ENCODE assay signal across 8 cellular contexts in genomic region chr13:45310341-45311138, GRCh38. TPM values are rescaled to one million over a fixed set of nuclear protein-coding genes. Genes with fewer than 3 reads are reported as not detected.
DNase-seq lines count a peak whose midpoint lies in the region; ATAC-seq, FAIRE-seq and TF ChIP-seq lines count a peak whose summit lies in the region.

No MANE protein-coding gene starts in this region.

- H3K4me3 Mint-ChIP-seq in activated CD8-positive, alpha-beta T cell treated with anti-CD3 and anti-CD28 coated beads for 36 hours = peak overlapping the region; percentile 76

- TF ChIP-seq CTCF in right atrium auricular region (IDR thresholded peaks at IDR 0.05) (no peak), kidney epithelial cell (IDR thresholded peaks at IDR 0.05; ENCODE audit: insufficient read depth, low read length, poor library complexity, severe bottlenecking) (no peak), upper lobe of right lung (IDR thresholded peaks at IDR 0.05) (no peak), pancreas (IDR thresholded peaks at IDR 0.05) (no peak)
- no peak for TF ChIP-seq CTCF in activated CD8-positive, alpha-beta T cell treated with anti-CD3 and anti-CD28 coated beads for 36 hours (IDR thresholded peaks at IDR 0.05)

- peaks cover 0 to 16% of the 10 kb centered on the region in 2 donors for H3K4me1 ChIP-seq in right atrium auricular region
- peaks cover 10% of the 10 kb centered on the region for H3K4me1 ChIP-seq in upper lobe of right lung
- peaks cover 0 to 8% (median 0%) of the 10 kb centered on the region in 3 donors for H3K4me1 ChIP-seq in pancreas

- H3K27ac ChIP-seq in right atrium auricular region = no peak overlapping the region
- H3K27ac ChIP-seq in upper lobe of right lung = no peak overlapping the region
- H3K27ac ChIP-seq in pancreas = no peak overlapping the region

- H3K27ac Mint-ChIP-seq in activated CD8-positive, alpha-beta T cell treated with anti-CD3 and anti-CD28 coated beads for 36 hours = no peak overlapping the region

- no peaks in the 10 kb centered on the region for H3K36me3 Mint-ChIP-seq in activated CD8-positive, alpha-beta T cell treated with anti-CD3 and anti-CD28 coated beads for 36 hours (ENCODE audit: low read depth)

- intact Hi-C loops in Right ventricle myocardium inferior (cut with DNase I) = loop anchor here (2.0 kb wide), 1 partner anchor 30 kb away; the partner anchor contains the start of gene TPT1
- intact Hi-C loops in activated CD8-positive, alpha-beta T cell treated with anti-CD3 and anti-CD28 coated beads for 36 hours (cut with micrococcal nuclease) = no loop called here
- intact Hi-C loops in upper lobe of right lung (cut with DNase I) = loop anchor here (10.0 kb wide), 1 partner anchor 256 kb away; no protein-coding TSS in a partner anchor
- intact Hi-C loops in pancreas (cut with DNase I) = no loop called here

- FAIRE-seq in pancreas (lab: Jason Lieb, UNC) = no peak

- H3K36me3 ChIP-seq in right atrium auricular region = no peaks in the 10 kb centered on the region
- no peaks in the 10 kb centered on the region for H3K36me3 ChIP-seq in kidney epithelial cell (ENCODE audit: control insufficient read depth, insufficient read depth, low read length)
- H3K36me3 ChIP-seq in upper lobe of right lung = no peaks in the 10 kb centered on the region
- no peaks in the 10 kb centered on the region for H3K36me3 ChIP-seq in pancreas

- no peaks in the 10 kb centered on the region for H3K9me3 ChIP-seq in right atrium auricular region
- no peaks in the 10 kb centered on the region for H3K9me3 ChIP-seq in upper lobe of right lung
- H3K9me3 ChIP-seq in pancreas = no peaks in the 10 kb centered on the region

- H3K9me3 Mint-ChIP-seq in activated CD8-positive, alpha-beta T cell treated with anti-CD3 and anti-CD28 coated beads for 36 hours = no peaks in the 10 kb centered on the region

- WGBS in pancreas, 2 donors = 10 to 11% methylated on average over 15 of the region's 15 CpGs

- ATAC-seq in Right ventricle myocardium inferior (no peak), upper lobe of right lung (no peak), GM21526 (IDR thresholded peaks at IDR 0.05; ENCODE audit: low FRiP score, unreplicated experiment) (no peak), pancreas (no peak)
- ATAC-seq in activated CD8-positive, alpha-beta T cell treated with anti-CD3 and anti-CD28 coated beads for 36 hours = peak; percentile 10

- peaks cover 19% of the 10 kb centered on the region for H3K4me1 Mint-ChIP-seq in activated CD8-positive, alpha-beta T cell treated with anti-CD3 and anti-CD28 coated beads for 36 hours (ENCODE audit: low read depth)

- peak overlapping the region; percentile 39 to 55 for H3K4me3 ChIP-seq in right atrium auricular region
- peak overlapping the region; percentile 39 for H3K4me3 ChIP-seq in kidney epithelial cell (ENCODE audit: low read depth, low read length)
- H3K4me3 ChIP-seq in upper lobe of right lung = peak overlapping the region; percentile 54
- H3K4me3 ChIP-seq in pancreas = peak overlapping the region in 2 of 4 donors; percentile 31 to 45

- peaks cover 17% of the 10 kb centered on the region for H3K27me3 Mint-ChIP-seq in activated CD8-positive, alpha-beta T cell treated with anti-CD3 and anti-CD28 coated beads for 36 hours

- POLR2A ChIA-PET in activated CD8-positive, alpha-beta T cell treated with anti-CD3 and anti-CD28 coated beads for 36 hours (lab: Charles Lee) = no interaction called here

- no peak for DNase-seq in right atrium auricular region (ENCODE audit: low spot score)
- no peak for DNase-seq in Right ventricle myocardium inferior (ENCODE audit: missing footprints)
- DNase-seq in activated CD8-positive, alpha-beta T cell treated with anti-CD3 and anti-CD28 coated beads for 36 hours = no peak
- no peak for DNase-seq in kidney epithelial cell (ENCODE audit: low read depth)
- DNase-seq in upper lobe of right lung = no peak
- no peak for DNase-seq in NCI-H128 (lab: John Stamatoyannopoulos, UW; ENCODE audit: unreplicated experiment)
- no peak for DNase-seq in pancreas

- no peaks in the 10 kb centered on the region for H3K27me3 ChIP-seq in right atrium auricular region
- H3K27me3 ChIP-seq in kidney epithelial cell (ENCODE audit: control insufficient read depth, insufficient read depth, low read length) = no peaks in the 10 kb centered on the region
- H3K27me3 ChIP-seq in upper lobe of right lung = no peaks in the 10 kb centered on the region
- H3K27me3 ChIP-seq in pancreas = no peaks in the 10 kb centered on the region

- CTCF ChIA-PET in activated CD8-positive, alpha-beta T cell treated with anti-CD3 and anti-CD28 coated beads for 36 hours (lab: Charles Lee) = interaction anchor here (0.6 to 5.1 kb wide), 17 partner anchors 10 to 721 kb away, joined by 3 to 93 read pairs (median 7); partner anchors contain the start of gene TPT1

RNA-seq across cellular contexts. Expression of gene TPT1, which starts 30.4 kb away (rescaled TPM):
- total RNA-seq in right atrium auricular region (1,000 to 10,000 TPM; 2,150 to 2,159 TPM), Right ventricle myocardium inferior (4,733 TPM), kidney epithelial cell (2,692 and 3,236 TPM in 2 replicates), upper lobe of right lung (4,924 TPM), pancreas (1,000 to 10,000 TPM; 2,995 to 3,873 (median 3,563) TPM)
- 1,000 to 10,000 TPM; 3,533 to 3,563 TPM for total RNA-seq in activated CD8-positive, alpha-beta T cell treated with anti-CD3 and anti-CD28 coated beads for 36 hours
- 1,000 to 10,000 TPM; 3,587 to 4,358 TPM for polyA plus RNA-seq in pancreas

Comparison
In these comparisons a context has a peak if more than half of its experiments do, and no peak if none do; other contexts are left out.
1. intact Hi-C loops: an anchor here in Right ventricle myocardium inferior (2.0 kb wide) and upper lobe of right lung (10.0 kb wide); none called in activated CD8-positive, alpha-beta T cell treated with anti-CD3 and anti-CD28 coated beads for 36 hours and pancreas.